Comparison of ENCODE assay signal across 8 cellular contexts in the genomic region with DNA sequence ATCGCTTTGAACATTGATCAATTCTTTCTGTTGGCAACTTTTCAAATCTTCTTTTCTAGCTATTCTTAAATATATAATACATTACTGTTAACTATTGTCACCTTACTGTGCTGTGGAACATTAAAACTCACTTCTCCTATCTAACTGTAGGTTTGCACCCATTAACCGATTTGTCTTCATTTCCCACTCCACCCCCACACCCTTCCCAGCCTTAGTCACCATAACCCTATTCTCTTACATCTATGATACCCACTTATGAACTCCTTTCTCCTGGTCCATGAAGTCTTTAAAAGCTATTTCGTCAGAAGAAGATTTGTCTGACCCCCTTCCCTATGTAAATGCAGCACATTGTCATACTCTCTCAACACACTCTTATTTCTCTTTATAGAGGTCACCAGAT.
"Had no signal": no experiment of that assay in that cellular context is flagged by ENCODE, and none has a peak within 500 bp of the region (broad histone marks: within the 10 kb centered on the region; RNA-seq: fewer than 3 reads in every experiment).

No MANE protein-coding gene starts in this region.

- H3K4me2 ChIP-seq: KMS-11 had no signal

- H3K9ac ChIP-seq: KMS-11 had no signal

- ATAC-seq: HepG2, K562 had no signal

- DNase-seq: IMR-90, KBM-7, KG1 had no signal

- H3K27ac ChIP-seq: HL-60, KMS-11 had no signal

- H3K4me3 ChIP-seq: K562 had no signal

- FAIRE-seq: HepG2, HTR-8/SVneo, K562 had no signal
